1 cellular context compared by ENCODE assay signal in genomic region chr12:57477710-57478681, GRCh38.
TF ChIP-seq lines count a peak whose summit lies in the region.

No MANE protein-coding gene starts in this region.

TF ChIP-seq in GM12878, 131 proteins besides CTCF, POLR2A, EP300 and RAD21:
- TF ChIP-seq HDGF (IDR thresholded peaks at IDR 0.05) (peak; percentile 62; the same call in 1 of the 2 replicates), HDAC6 (IDR thresholded peaks at IDR 0.05; ENCODE audit: unreplicated experiment) (no peak), CHD2 (IDR thresholded peaks at IDR 0.05; ENCODE audit: borderline replicate concordance, low read depth, low read length) (peak; percentile 23; the same call in 1 of the 2 replicates), SPI1 (IDR thresholded peaks at IDR 0.05; ENCODE audit: borderline replicate concordance, insufficient read depth, low read depth, low read length) (peak; percentile 51; the same call in 1 of the 2 replicates), NR2F1 (conservative IDR thresholded peaks at IDR 0.05) (peak; percentile 28; the same call in 1 of the 2 replicates), IKZF1 (conservative IDR thresholded peaks at IDR 0.05) (peak; percentile 54; the same call in 1 of the 2 replicates), SMAD5 (IDR thresholded peaks at IDR 0.05; ENCODE audit: low read depth) (no peak), BCL3 (IDR thresholded peaks at IDR 0.05; ENCODE audit: borderline replicate concordance, insufficient read depth, low read depth, low read length, poor library complexity, severe bottlenecking) (no peak), ASH2L (IDR thresholded peaks at IDR 0.05; ENCODE audit: borderline replicate concordance, low read depth) (no peak), IKZF2 (IDR thresholded peaks at IDR 0.05) (peak; percentile 64 to 75; a peak in 3 of 4 replicates), IRF3 (IDR thresholded peaks at IDR 0.05) (no peak), RUNX3 (IDR thresholded peaks at IDR 0.05; ENCODE audit: low read length) (peak; percentile 42; the same call in 1 of the 2 replicates), EGR1 (IDR thresholded peaks at IDR 0.05; ENCODE audit: borderline replicate concordance in 1 of 2, low read depth in 2 of 2, low read length in 2 of 2) (0 out of 3 replicates have a peak, but pooled peaks of 1 of the 2 experiments have one; percentile 37), WRNIP1 (IDR thresholded peaks at IDR 0.05; ENCODE audit: borderline replicate concordance, low read depth, low read length) (0 out of 2 replicates have a peak, but pooled peaks have one; percentile 48), KLF5 (IDR thresholded peaks at IDR 0.05; ENCODE audit: partially characterized antibody) (peak; percentile 12), NR2C2 (IDR thresholded peaks at IDR 0.05; ENCODE audit: borderline replicate concordance, control insufficient read depth, insufficient read length, low read depth) (no peak), POLR2AphosphoS5 (IDR thresholded peaks at IDR 0.05; ENCODE audit: low read length) (0 out of 2 replicates have a peak, but pooled peaks have one; percentile 35), E4F1 (IDR thresholded peaks at IDR 0.05; ENCODE audit: borderline replicate concordance, partially characterized antibody) (no peak), YBX1 (IDR thresholded peaks at IDR 0.05) (no peak), BACH1 (IDR thresholded peaks at IDR 0.05; ENCODE audit: borderline replicate concordance) (0 out of 2 replicates have a peak, but pooled peaks have one; percentile 29), ATF7 (IDR thresholded peaks at IDR 0.05; ENCODE audit: low read depth) (no peak), EED (IDR thresholded peaks at IDR 0.05; ENCODE audit: low read depth) (peak; percentile 45; the same call in 1 of the 2 replicates), ZNF687 (IDR thresholded peaks at IDR 0.05) (0 out of 2 replicates have a peak, but pooled peaks have one; percentile 46), TCF7 (IDR thresholded peaks at IDR 0.05; ENCODE audit: borderline replicate concordance) (no peak), BCL11A (IDR thresholded peaks at IDR 0.05; ENCODE audit: low read depth, low read length) (no peak), RELB (IDR thresholded peaks at IDR 0.05; ENCODE audit: low read depth) (no peak), HDAC2 (IDR thresholded peaks at IDR 0.05) (no peak)
